8 cellular contexts compared by ENCODE assay signal in the genomic region with DNA sequence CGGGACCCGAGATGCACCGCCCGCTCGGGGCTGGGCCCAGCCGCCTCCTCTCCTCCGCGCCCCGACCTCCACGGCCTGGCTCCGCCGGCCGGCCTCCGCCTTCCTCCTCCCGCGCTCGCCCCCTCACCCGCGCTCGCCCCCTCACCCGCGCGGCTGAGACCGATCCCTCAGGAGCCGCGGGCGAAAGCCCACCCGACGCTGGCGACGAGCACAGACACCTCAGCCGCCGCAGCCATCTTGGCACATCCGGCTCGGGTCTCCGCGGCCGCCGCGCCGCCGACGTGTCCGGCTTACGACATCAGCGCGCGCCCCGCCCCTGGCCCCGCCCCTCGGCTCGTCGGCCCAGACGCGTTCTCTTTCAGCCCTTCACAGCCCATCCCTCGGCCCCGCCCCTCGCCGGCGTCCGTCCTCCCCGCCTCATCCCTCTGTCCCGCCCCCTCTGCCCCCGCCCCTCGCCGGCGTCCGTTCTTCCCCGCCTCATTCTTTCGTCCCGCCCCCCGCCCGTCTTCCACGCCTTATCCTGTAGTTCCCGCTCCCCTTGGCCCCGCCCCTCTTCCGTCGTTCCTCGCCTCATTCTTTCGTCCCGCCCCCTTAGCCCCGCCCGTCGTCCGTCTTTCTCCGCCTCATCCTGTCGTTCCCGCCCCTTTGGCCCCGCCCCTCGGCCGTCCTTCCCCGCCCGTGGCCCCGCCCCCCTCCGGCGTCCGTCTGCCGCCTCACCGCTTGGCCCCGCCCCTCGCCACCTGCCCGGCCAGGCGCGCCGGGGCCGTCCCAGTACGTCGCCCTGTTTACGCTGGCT. TPM values are rescaled to one million over a fixed set of nuclear protein-coding genes. Genes with fewer than 3 reads are reported as not detected.
DNase-seq lines count a peak whose midpoint lies in the region; ATAC-seq lines count a peak whose summit lies in the region.

A gene with protein sequence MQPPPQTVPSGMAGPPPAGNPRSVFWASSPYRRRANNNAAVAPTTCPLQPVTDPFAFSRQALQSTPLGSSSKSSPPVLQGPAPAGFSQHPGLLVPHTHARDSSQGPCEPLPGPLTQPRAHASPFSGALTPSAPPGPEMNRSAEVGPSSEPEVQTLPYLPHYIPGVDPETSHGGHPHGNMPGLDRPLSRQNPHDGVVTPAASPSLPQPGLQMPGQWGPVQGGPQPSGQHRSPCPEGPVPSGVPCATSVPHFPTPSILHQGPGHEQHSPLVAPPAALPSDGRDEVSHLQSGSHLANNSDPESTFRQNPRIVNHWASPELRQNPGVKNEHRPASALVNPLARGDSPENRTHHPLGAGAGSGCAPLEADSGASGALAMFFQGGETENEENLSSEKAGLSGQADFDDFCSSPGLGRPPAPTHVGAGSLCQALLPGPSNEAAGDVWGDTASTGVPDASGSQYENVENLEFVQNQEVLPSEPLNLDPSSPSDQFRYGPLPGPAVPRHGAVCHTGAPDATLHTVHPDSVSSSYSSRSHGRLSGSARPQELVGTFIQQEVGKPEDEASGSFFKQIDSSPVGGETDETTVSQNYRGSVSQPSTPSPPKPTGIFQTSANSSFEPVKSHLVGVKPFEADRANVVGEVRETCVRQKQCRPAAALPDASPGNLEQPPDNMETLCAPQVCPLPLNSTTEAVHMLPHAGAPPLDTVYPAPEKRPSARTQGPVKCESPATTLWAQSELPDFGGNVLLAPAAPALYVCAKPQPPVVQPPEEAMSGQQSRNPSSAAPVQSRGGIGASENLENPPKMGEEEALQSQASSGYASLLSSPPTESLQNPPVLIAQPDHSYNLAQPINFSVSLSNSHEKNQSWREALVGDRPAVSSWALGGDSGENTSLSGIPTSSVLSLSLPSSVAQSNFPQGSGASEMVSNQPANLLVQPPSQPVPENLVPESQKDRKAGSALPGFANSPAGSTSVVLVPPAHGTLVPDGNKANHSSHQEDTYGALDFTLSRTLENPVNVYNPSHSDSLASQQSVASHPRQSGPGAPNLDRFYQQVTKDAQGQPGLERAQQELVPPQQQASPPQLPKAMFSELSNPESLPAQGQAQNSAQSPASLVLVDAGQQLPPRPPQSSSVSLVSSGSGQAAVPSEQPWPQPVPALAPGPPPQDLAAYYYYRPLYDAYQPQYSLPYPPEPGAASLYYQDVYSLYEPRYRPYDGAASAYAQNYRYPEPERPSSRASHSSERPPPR (N-terminal part only) (minus strand): TSS at position 248 of the 796 bp plus-strand sequence. CDS start 5,425 bp downstream, outside the sequence.

- ATAC-seq in GM19395 (IDR thresholded peaks at IDR 0.05; ENCODE audit: unreplicated experiment) (peak; percentile 53), HG03558 (IDR thresholded peaks at IDR 0.05; ENCODE audit: extremely low read depth, unreplicated experiment) (peak; percentile 34), left lobe of liver (peak; percentile 68)

- DNase-seq in C1 segment of cervical spinal cord (lab: John Stamatoyannopoulos, UW) (peak; percentile 85 to 100 (median 99)), NCI-H748 (lab: John Stamatoyannopoulos, UW; ENCODE audit: unreplicated experiment) (peak; percentile 99), dedifferentiated amniotic fluid mesenchymal stem cell (ENCODE audit: extremely low spot score) (peak; percentile 98), left lobe of liver (ENCODE audit: low spot score) (peak; percentile 100)
- DNase-seq in activated CD4-positive, alpha-beta T cell treated with anti-CD3 and anti-CD28 coated beads, Interleukin-2, amount 50 U/mL, for 1 hour: peak; percentile 100
- peak; percentile 100 for DNase-seq in stimulated activated CD4-positive, alpha-beta T cell treated with anti-CD3 and anti-CD28 coated beads, Interleukin-2, amount 100 ng/mL, for 24 hours

RNA-seq across cellular contexts. Expression of the gene that starts here (rescaled TPM):
- 71.8 TPM for total RNA-seq in left lobe of liver

Comparison
In these comparisons a context has a peak if more than half of its experiments do, and no peak if none do; other contexts are left out.
1. Peak in every context shown above with its lines: DNase-seq and ATAC-seq.